1 cellular context compared by ENCODE assay signal in genomic region chr20:31593221-31594001, GRCh38.
TF ChIP-seq lines count a peak whose summit lies in the region.

No MANE protein-coding gene starts in this region.

TF ChIP-seq in K562, 482 proteins besides CTCF, POLR2A, EP300 and RAD21 (continued from another document and continues in another):
- no peak for TF ChIP-seq DNMT1 (IDR thresholded peaks at IDR 0.05)
- TF ChIP-seq ETV5 (CRISPR knock-in tag; IDR thresholded peaks at IDR 0.05; ENCODE audit: low read depth): 0 out of 2 replicates have a peak, but pooled peaks have one; percentile 30
- no peak for TF ChIP-seq NR2C2 (CRISPR knock-in tag; IDR thresholded peaks at IDR 0.05)
- TF ChIP-seq NR2C2 (tag; IDR thresholded peaks at IDR 0.05): no peak
- no peak for TF ChIP-seq ZNF41 (CRISPR knock-in tag; conservative IDR thresholded peaks at IDR 0.05)
- TF ChIP-seq MYC (IDR thresholded peaks at IDR 0.05; ENCODE audit: low read depth, low read length): no peak
- TF ChIP-seq MYC (CRISPR knock-in tag; IDR thresholded peaks at IDR 0.05; ENCODE audit: borderline replicate concordance, low read depth): no peak
- no peak for TF ChIP-seq DMBX1 (CRISPR knock-in tag; IDR thresholded peaks at IDR 0.05; ENCODE audit: borderline replicate concordance)
- no peak for TF ChIP-seq ARID3A (IDR thresholded peaks at IDR 0.05; ENCODE audit: borderline replicate concordance, low read depth, low read length)
- no peak for TF ChIP-seq ZFP91 (CRISPR knock-in tag; IDR thresholded peaks at IDR 0.05)
- peak in 1 of 2 experiments; percentile 6; a peak in 1 of 4 replicates for TF ChIP-seq RCOR1 (IDR thresholded peaks at IDR 0.05; ENCODE audit: borderline replicate concordance in 1 of 2, low read depth in 2 of 2, low read length in 2 of 2)
- no peak for TF ChIP-seq ZNF143 (CRISPR knock-in tag; IDR thresholded peaks at IDR 0.05)
- no peak for TF ChIP-seq SREBF1 (IDR thresholded peaks at IDR 0.05; ENCODE audit: borderline replicate concordance, low read depth, low read length)
- TF ChIP-seq TBL1XR1 (IDR thresholded peaks at IDR 0.05; ENCODE audit: low read length in 2 of 2): no peak
- peak; percentile 8; the same call in 1 of the 2 replicates for TF ChIP-seq ZBTB33 (CRISPR knock-in tag; IDR thresholded peaks at IDR 0.05)
- no peak for TF ChIP-seq ZNF583 (CRISPR knock-in tag; IDR thresholded peaks at IDR 0.05)
- no peak for TF ChIP-seq CLOCK (CRISPR knock-in tag; IDR thresholded peaks at IDR 0.05; ENCODE audit: borderline replicate concordance)
- TF ChIP-seq TOE1 (IDR thresholded peaks at IDR 0.05; ENCODE audit: borderline replicate concordance): no peak
- no peak for TF ChIP-seq TOE1 (CRISPR knock-in tag; IDR thresholded peaks at IDR 0.05; ENCODE audit: borderline replicate concordance, low read depth)
- TF ChIP-seq ZNF3 (CRISPR knock-in tag; IDR thresholded peaks at IDR 0.05): no peak
- TF ChIP-seq JUND (IDR thresholded peaks at IDR 0.05; ENCODE audit: borderline replicate concordance, low read depth, low read length): peak; percentile 91
- TF ChIP-seq JUND (tag; IDR thresholded peaks at IDR 0.05; ENCODE audit: borderline replicate concordance, low read depth, low read length): peak; percentile 75; the same call in 2 of the 3 replicates
- TF ChIP-seq ZNF707 (CRISPR knock-in tag; conservative IDR thresholded peaks at IDR 0.05): no peak
- peak; percentile 76 for TF ChIP-seq SMARCA4 (IDR thresholded peaks at IDR 0.05)
- peak; percentile 39 for TF ChIP-seq NEUROD1 (IDR thresholded peaks at IDR 0.05; ENCODE audit: borderline replicate concordance, low read depth, low read length, partially characterized antibody)
- TF ChIP-seq NCOA4 (IDR thresholded peaks at IDR 0.05; ENCODE audit: partially characterized antibody): no peak
- TF ChIP-seq ZNF12 (CRISPR knock-in tag; IDR thresholded peaks at IDR 0.05): no peak
- no peak for TF ChIP-seq ZKSCAN1 (IDR thresholded peaks at IDR 0.05; ENCODE audit: low read depth, low read length)
- no peak for TF ChIP-seq RBM39 (optimal IDR thresholded peaks at IDR 0.05; ENCODE audit: low read depth, low read length)
- no peak for TF ChIP-seq CREB5 (CRISPR knock-in tag; IDR thresholded peaks at IDR 0.05)
- peak; percentile 35; the same call in 1 of the 2 replicates for TF ChIP-seq CBFA2T3 (IDR thresholded peaks at IDR 0.05)
- TF ChIP-seq SMARCC2 (IDR thresholded peaks at IDR 0.05; ENCODE audit: low read depth): peak; percentile 38; the same call in 1 of the 2 replicates
- no peak for TF ChIP-seq PURB (CRISPR knock-in tag; IDR thresholded peaks at IDR 0.05; ENCODE audit: low read depth)
- TF ChIP-seq TFE3 (CRISPR knock-in tag; IDR thresholded peaks at IDR 0.05): no peak
- TF ChIP-seq ZNF408 (CRISPR knock-in tag; IDR thresholded peaks at IDR 0.05; ENCODE audit: low read depth): no peak
- no peak for TF ChIP-seq CHAMP1 (IDR thresholded peaks at IDR 0.05)
- TF ChIP-seq GABPA (tag; conservative IDR thresholded peaks at IDR 0.05; ENCODE audit: low read depth): no peak
- peak; percentile 26; the same call in 1 of the 2 replicates for TF ChIP-seq VEZF1 (CRISPR knock-in tag; IDR thresholded peaks at IDR 0.05)
- TF ChIP-seq SMAD2 (IDR thresholded peaks at IDR 0.05; ENCODE audit: low read depth, low read length): no peak
- no peak for TF ChIP-seq HDAC8 (tag; IDR thresholded peaks at IDR 0.05)
- no peak for TF ChIP-seq FOXP1 (CRISPR knock-in tag; IDR thresholded peaks at IDR 0.05)
- TF ChIP-seq RBFOX2 (IDR thresholded peaks at IDR 0.05; ENCODE audit: low read depth, low read length): 0 out of 2 replicates have a peak, but pooled peaks have one; percentile 21
- no peak for TF ChIP-seq POLR2AphosphoS2 (IDR thresholded peaks at IDR 0.05; ENCODE audit: low read length)
- TF ChIP-seq TCFL5 (CRISPR knock-in tag; conservative IDR thresholded peaks at IDR 0.05): no peak
- TF ChIP-seq ZNF23 (CRISPR knock-in tag; IDR thresholded peaks at IDR 0.05): no peak
- no peak for TF ChIP-seq DIDO1 (tag; IDR thresholded peaks at IDR 0.05; ENCODE audit: low read depth)
- TF ChIP-seq DACH1 (IDR thresholded peaks at IDR 0.05; ENCODE audit: partially characterized antibody): no peak
- no peak for TF ChIP-seq ZNF780A (CRISPR knock-in tag; IDR thresholded peaks at IDR 0.05)
- TF ChIP-seq ZNF79 (CRISPR knock-in tag; IDR thresholded peaks at IDR 0.05; ENCODE audit: low read depth): no peak
- no peak for TF ChIP-seq ZBTB1 (CRISPR knock-in tag; IDR thresholded peaks at IDR 0.05; ENCODE audit: borderline replicate concordance, low read depth)
- TF ChIP-seq CREM (IDR thresholded peaks at IDR 0.05; ENCODE audit: low read depth): no peak
- TF ChIP-seq HOXB6 (CRISPR knock-in tag; IDR thresholded peaks at IDR 0.05; ENCODE audit: borderline replicate concordance): no peak
- TF ChIP-seq NELFE (IDR thresholded peaks at IDR 0.05; ENCODE audit: insufficient read depth, insufficient read length): no peak
- TF ChIP-seq ZNF589 (CRISPR knock-in tag; IDR thresholded peaks at IDR 0.05; ENCODE audit: low read depth): no peak
- TF ChIP-seq ZNF239 (CRISPR knock-in tag; IDR thresholded peaks at IDR 0.05): no peak
- no peak for TF ChIP-seq ZNF717 (CRISPR knock-in tag; IDR thresholded peaks at IDR 0.05)
- TF ChIP-seq TEAD4 (IDR thresholded peaks at IDR 0.05; ENCODE audit: low read length): no peak
- TF ChIP-seq TEAD4 (CRISPR knock-in tag; IDR thresholded peaks at IDR 0.05; ENCODE audit: borderline replicate concordance): no peak
